ENCODE assay signal across 1 cellular context in the genomic region with DNA sequence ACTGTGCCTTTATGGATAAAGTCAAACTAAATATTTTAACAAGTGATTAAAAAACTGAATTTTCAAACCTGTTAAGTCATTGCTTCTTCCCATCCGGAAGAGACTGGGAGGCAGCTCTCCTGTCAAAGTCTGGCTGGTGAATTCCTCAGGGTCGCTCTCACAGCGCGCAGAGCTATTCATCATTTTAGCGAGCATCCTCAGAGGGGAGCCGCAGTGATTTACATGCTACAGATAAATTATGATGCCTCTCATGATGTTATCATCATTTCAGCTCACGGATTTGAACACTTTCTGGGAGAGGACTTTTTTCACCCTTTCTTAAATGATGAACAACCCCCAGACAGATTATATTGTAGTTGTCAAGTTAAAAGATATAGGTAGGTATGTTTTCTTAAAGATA.
TF ChIP-seq lines count a peak whose summit lies in the region.

No MANE protein-coding gene starts in this region.

TF ChIP-seq in GM23338, 12 proteins besides CTCF, POLR2A, EP300 and RAD21 (continued from another document):
- TF ChIP-seq REST (IDR thresholded peaks at IDR 0.05; ENCODE audit: unreplicated experiment): no peak
- TF ChIP-seq ETS1 (IDR thresholded peaks at IDR 0.05): no peak
- no peak for TF ChIP-seq ZNF331 (CRISPR knock-in tag; IDR thresholded peaks at IDR 0.05; ENCODE audit: low read depth)
- TF ChIP-seq JUNB (IDR thresholded peaks at IDR 0.05; ENCODE audit: unreplicated experiment): no peak
- TF ChIP-seq EZH2 (IDR thresholded peaks at IDR 0.05; ENCODE audit: low read depth, unreplicated experiment): no peak
- TF ChIP-seq STAT1 (IDR thresholded peaks at IDR 0.05; ENCODE audit: unreplicated experiment): no peak
- no peak for TF ChIP-seq CREB1 (CRISPR knock-in tag; IDR thresholded peaks at IDR 0.05; ENCODE audit: low read depth)
- no peak for TF ChIP-seq ZNF462 (CRISPR knock-in tag; IDR thresholded peaks at IDR 0.05)
